8 cellular contexts compared by ENCODE assay signal in genomic region chr12:107684990-107685359, GRCh38. TPM values are rescaled to one million over a fixed set of nuclear protein-coding genes. Genes with fewer than 3 reads are reported as not detected.
DNase-seq lines count a peak whose midpoint lies in the region; ATAC-seq lines count a peak whose summit lies in the region.

No MANE protein-coding gene starts in this region.

- no peaks in the 10 kb centered on the region for H3K9me3 ChIP-seq in iPS-20b (ENCODE audit: insufficient read depth, low read depth, low read length)

- peak overlapping the region; percentile 94 for H3K9ac ChIP-seq in iPS-20b (ENCODE audit: low read depth, low read length)

- DNase-seq in NCI-H82 (lab: John Stamatoyannopoulos, UW) = peak; percentile 61
- DNase-seq in NCI-H82 treated with DMSO at 0.1 percent for 48 hours (lab: John Stamatoyannopoulos, UW; ENCODE audit: unreplicated experiment) = no peak
- DNase-seq in NCI-H748 (lab: John Stamatoyannopoulos, UW; ENCODE audit: unreplicated experiment) = peak; percentile 79
- peak in 1 of 2 donors; percentile 15 for DNase-seq in activated naive CD4-positive, alpha-beta T cell treated with anti-CD3 and anti-CD28 coated beads, Interleukin-2, amount 50 U/mL, for 72 hours (ENCODE audit: low spot score in 2 of 2)
- DNase-seq in stimulated activated CD4-positive, alpha-beta T cell treated with anti-CD3 and anti-CD28 coated beads, Interleukin-15, amount 100 ng/mL, for 24 hours = peak; percentile 42

- H3K4me3 ChIP-seq in iPS-20b (ENCODE audit: low read length) = peak overlapping the region; percentile 88

- peak overlapping the region; percentile 98 for H3K27ac Mint-ChIP-seq in activated naive CD4-positive, alpha-beta T cell treated with anti-CD3 and anti-CD28 coated beads, Interleukin-2, amount 50 U/mL, for 72 hours

- ATAC-seq in activated naive CD4-positive, alpha-beta T cell treated with anti-CD3 and anti-CD28 coated beads, Interleukin-2, amount 50 U/mL, for 72 hours = peak in 1 of 2 donors; percentile 54
- no peak for ATAC-seq in GM21786 (IDR thresholded peaks at IDR 0.05; ENCODE audit: unreplicated experiment)
- ATAC-seq in HG02588 (IDR thresholded peaks at IDR 0.05; ENCODE audit: unreplicated experiment) = no peak

- no peaks in the 10 kb centered on the region for H3K27me3 ChIP-seq in iPS-20b (ENCODE audit: insufficient read depth, low read length)

- peak overlapping the region; percentile 66 for H3K27ac ChIP-seq in iPS-20b (ENCODE audit: low read length)

- H3K36me3 Mint-ChIP-seq in activated naive CD4-positive, alpha-beta T cell treated with anti-CD3 and anti-CD28 coated beads, Interleukin-2, amount 50 U/mL, for 72 hours = peaks cover 18 to 26% of the 10 kb centered on the region in 2 donors

- H3K4me1 ChIP-seq in iPS-20b (ENCODE audit: insufficient read depth, low read length) = peaks cover 4% of the 10 kb centered on the region; the same call in 1 of the 2 replicates

- H3K36me3 ChIP-seq in iPS-20b (ENCODE audit: insufficient read depth, low read depth, low read length) = peaks cover 18% of the 10 kb centered on the region

- H3K9me3 Mint-ChIP-seq in activated naive CD4-positive, alpha-beta T cell treated with anti-CD3 and anti-CD28 coated beads, Interleukin-2, amount 50 U/mL, for 72 hours = peaks cover 0 to 5% of the 10 kb centered on the region in 2 donors

RNA-seq across cellular contexts. Expression of gene PWP1, which starts 0.6 kb away (rescaled TPM):
- total RNA-seq in activated naive CD4-positive, alpha-beta T cell treated with anti-CD3 and anti-CD28 coated beads, Interleukin-2, amount 50 U/mL, for 72 hours = 10 to 100 TPM; 28.0 to 59.2 TPM
